ENCODE assay signal across 7 cellular contexts in genomic region chr2:74497777-74498499, GRCh38. TPM values are rescaled to one million over a fixed set of nuclear protein-coding genes. Genes with fewer than 3 reads are reported as not detected.
A peak's percentile ranks its signal among the peaks of the same experiment; 100 is the strongest.
DNase-seq lines count a peak whose midpoint lies in the region; ATAC-seq, FAIRE-seq and TF ChIP-seq lines count a peak whose summit lies in the region.

No MANE protein-coding gene starts in this region.

- intact Hi-C loops in uterus (cut with DNase I; ENCODE audit: low total_unique reads) = no loop called here

- H3K27ac ChIP-seq in uterus = no peak overlapping the region

- H3K9me3 Mint-ChIP-seq in WTC11 (no peaks in the 10 kb centered on the region), glutamatergic neuron (ENCODE audit: unreplicated experiment) (peaks cover 9% of the 10 kb centered on the region), progenitor cell of endocrine pancreas (ENCODE audit: low read depth) (no peaks in the 10 kb centered on the region)

- FAIRE-seq in GM19239 (lab: Jason Lieb, UNC) = peak; percentile 55

- H3K4me1 Mint-ChIP-seq in WTC11 (peaks cover 43% of the 10 kb centered on the region), glutamatergic neuron (ENCODE audit: low read depth, unreplicated experiment) (peaks cover 15% of the 10 kb centered on the region), progenitor cell of endocrine pancreas (ENCODE audit: low read depth) (peaks cover 26% of the 10 kb centered on the region)

- no peaks in the 10 kb centered on the region for H3K36me3 ChIP-seq in uterus

- H3K36me3 Mint-ChIP-seq in WTC11 (peaks cover 12% of the 10 kb centered on the region), glutamatergic neuron (ENCODE audit: unreplicated experiment) (peaks cover 8% of the 10 kb centered on the region), progenitor cell of endocrine pancreas (ENCODE audit: insufficient read depth) (peaks cover 10% of the 10 kb centered on the region)

- no peaks in the 10 kb centered on the region for H3K9me3 ChIP-seq in uterus

- peaks cover 88% of the 10 kb centered on the region for H3K27me3 Mint-ChIP-seq in WTC11 (ENCODE audit: low read depth)
- peaks cover 24% of the 10 kb centered on the region for H3K27me3 Mint-ChIP-seq in glutamatergic neuron (ENCODE audit: unreplicated experiment)
- peaks cover 29% of the 10 kb centered on the region for H3K27me3 Mint-ChIP-seq in progenitor cell of endocrine pancreas

- peaks cover 0 to 15% of the 10 kb centered on the region in 2 donors for H3K4me1 ChIP-seq in uterus

- peaks cover 4 to 28% of the 10 kb centered on the region in 2 donors for H3K27me3 ChIP-seq in uterus

- POLR2A ChIA-PET in WTC11 (lab: Charles Lee) = interaction anchor here (1.0 to 1.5 kb wide), 2 partner anchors 15 to 18 kb away, joined by 3 to 4 read pairs; partner anchors contain the start of genes CCDC142 and TTC31

- TF ChIP-seq CTCF in WTC11 (IDR thresholded peaks at IDR 0.05) (no peak), glutamatergic neuron (IDR thresholded peaks at IDR 0.05; ENCODE audit: partially characterized antibody, unreplicated experiment) (no peak), progenitor cell of endocrine pancreas (IDR thresholded peaks at IDR 0.05; ENCODE audit: unreplicated experiment) (no peak), uterus (IDR thresholded peaks at IDR 0.05) (no peak)

- peak overlapping the region in 1 of 2 donors; percentile 9 for H3K4me3 ChIP-seq in uterus

- DNase-seq in GM19239 (ENCODE audit: insufficient read length, low spot score) (no peak), WTC11 (ENCODE audit: low spot score) (peak; percentile 71), glutamatergic neuron (peak; percentile 32), progenitor cell of endocrine pancreas (ENCODE audit: low spot score, unreplicated experiment) (no peak), GOT3 (lab: John Stamatoyannopoulos, UW) (no peak), uterus (no peak)

- no peak for TF ChIP-seq POLR2A in uterus (IDR thresholded peaks at IDR 0.05)

- ATAC-seq in WTC11 (peak; percentile 13), GM21619 (IDR thresholded peaks at IDR 0.05; ENCODE audit: unreplicated experiment) (no peak)

- H3K27ac Mint-ChIP-seq in WTC11 (no peak overlapping the region), glutamatergic neuron (ENCODE audit: unreplicated experiment) (no peak overlapping the region), progenitor cell of endocrine pancreas (peak overlapping the region; percentile 93)

- CTCF ChIA-PET in WTC11 (lab: Charles Lee) = interaction anchor here (0.8 to 4.1 kb wide), 6 partner anchors 8 to 149 kb away, joined by 3 to 18 read pairs (median 3); partner anchors contain the start of genes CCDC142, TTC31 and WBP1

- peak overlapping the region; percentile 79 for H3K4me3 Mint-ChIP-seq in WTC11
- H3K4me3 Mint-ChIP-seq in glutamatergic neuron (ENCODE audit: unreplicated experiment) = peak overlapping the region; percentile 86
- H3K4me3 Mint-ChIP-seq in progenitor cell of endocrine pancreas (ENCODE audit: low read depth) = peak overlapping the region; percentile 89

TF ChIP-seq in WTC11, 78 proteins besides CTCF, POLR2A, EP300 and RAD21 (continues in another document):
- TF ChIP-seq ZNF671 (CRISPR knock-in tag; IDR thresholded peaks at IDR 0.05) (no peak; the same call in 1 of the 2 replicates), MYBL2 (CRISPR knock-in tag; IDR thresholded peaks at IDR 0.05) (peak; percentile 64; the same call in 1 of the 2 replicates), ZBTB21 (CRISPR knock-in tag; IDR thresholded peaks at IDR 0.05; ENCODE audit: borderline replicate concordance) (peak; percentile 78; the same call in 1 of the 2 replicates), ZBTB43 (CRISPR knock-in tag; IDR thresholded peaks at IDR 0.05) (0 out of 2 replicates have a peak, but pooled peaks have one; percentile 80), SMAD3 (CRISPR knock-in tag; IDR thresholded peaks at IDR 0.05; ENCODE audit: borderline replicate concordance) (peak; percentile 43; the same call in 1 of the 2 replicates), IRF1 (CRISPR knock-in tag; IDR thresholded peaks at IDR 0.05) (0 out of 2 replicates have a peak, but pooled peaks have one; percentile 56), NFATC4 (CRISPR knock-in tag; IDR thresholded peaks at IDR 0.05) (no peak), NR2C2 (CRISPR knock-in tag; IDR thresholded peaks at IDR 0.05) (no peak)
- TF ChIP-seq, protein P1, sequence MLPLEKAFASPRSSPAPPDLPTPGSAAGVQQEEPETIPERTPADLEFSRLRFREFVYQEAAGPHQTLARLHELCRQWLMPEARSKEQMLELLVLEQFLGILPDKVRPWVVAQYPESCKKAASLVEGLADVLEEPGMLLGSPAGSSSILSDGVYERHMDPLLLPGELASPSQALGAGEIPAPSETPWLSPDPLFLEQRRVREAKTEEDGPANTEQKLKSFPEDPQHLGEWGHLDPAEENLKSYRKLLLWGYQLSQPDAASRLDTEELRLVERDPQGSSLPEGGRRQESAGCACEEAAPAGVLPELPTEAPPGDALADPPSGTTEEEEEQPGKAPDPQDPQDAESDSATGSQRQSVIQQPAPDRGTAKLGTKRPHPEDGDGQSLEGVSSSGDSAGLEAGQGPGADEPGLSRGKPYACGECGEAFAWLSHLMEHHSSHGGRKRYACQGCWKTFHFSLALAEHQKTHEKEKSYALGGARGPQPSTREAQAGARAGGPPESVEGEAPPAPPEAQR (CRISPR knock-in tag; IDR thresholded peaks at IDR 0.05) = no peak
- TF ChIP-seq, protein P2, sequence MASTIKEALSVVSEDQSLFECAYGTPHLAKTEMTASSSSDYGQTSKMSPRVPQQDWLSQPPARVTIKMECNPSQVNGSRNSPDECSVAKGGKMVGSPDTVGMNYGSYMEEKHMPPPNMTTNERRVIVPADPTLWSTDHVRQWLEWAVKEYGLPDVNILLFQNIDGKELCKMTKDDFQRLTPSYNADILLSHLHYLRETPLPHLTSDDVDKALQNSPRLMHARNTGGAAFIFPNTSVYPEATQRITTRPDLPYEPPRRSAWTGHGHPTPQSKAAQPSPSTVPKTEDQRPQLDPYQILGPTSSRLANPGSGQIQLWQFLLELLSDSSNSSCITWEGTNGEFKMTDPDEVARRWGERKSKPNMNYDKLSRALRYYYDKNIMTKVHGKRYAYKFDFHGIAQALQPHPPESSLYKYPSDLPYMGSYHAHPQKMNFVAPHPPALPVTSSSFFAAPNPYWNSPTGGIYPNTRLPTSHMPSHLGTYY (CRISPR knock-in tag; IDR thresholded peaks at IDR 0.05) = no peak
- TF ChIP-seq, protein P3, sequence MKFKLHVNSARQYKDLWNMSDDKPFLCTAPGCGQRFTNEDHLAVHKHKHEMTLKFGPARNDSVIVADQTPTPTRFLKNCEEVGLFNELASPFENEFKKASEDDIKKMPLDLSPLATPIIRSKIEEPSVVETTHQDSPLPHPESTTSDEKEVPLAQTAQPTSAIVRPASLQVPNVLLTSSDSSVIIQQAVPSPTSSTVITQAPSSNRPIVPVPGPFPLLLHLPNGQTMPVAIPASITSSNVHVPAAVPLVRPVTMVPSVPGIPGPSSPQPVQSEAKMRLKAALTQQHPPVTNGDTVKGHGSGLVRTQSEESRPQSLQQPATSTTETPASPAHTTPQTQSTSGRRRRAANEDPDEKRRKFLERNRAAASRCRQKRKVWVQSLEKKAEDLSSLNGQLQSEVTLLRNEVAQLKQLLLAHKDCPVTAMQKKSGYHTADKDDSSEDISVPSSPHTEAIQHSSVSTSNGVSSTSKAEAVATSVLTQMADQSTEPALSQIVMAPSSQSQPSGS (CRISPR knock-in tag; IDR thresholded peaks at IDR 0.05; ENCODE audit: borderline replicate concordance, low read depth) = no peak

RNA-seq across cellular contexts. Expression of gene LBX2, which starts 1.5 kb away (rescaled TPM):
- total RNA-seq in WTC11 (2021) (1.0 to 1.8 TPM (median 1.8 TPM) in 3 replicates), glutamatergic neuron (ENCODE audit: unreplicated experiment) (0.96 TPM), progenitor cell of endocrine pancreas (7.3 and 9.3 TPM in 2 replicates), uterus (1 to 10 TPM in 1 of 4 donors, not detected in 3; 2.9 TPM)

RNA-seq across cellular contexts. Expression of gene PCGF1, which starts 9.6 kb away (rescaled TPM):
- total RNA-seq in WTC11 (2021) (13.7 to 15.7 TPM (median 15.4 TPM) in 3 replicates), glutamatergic neuron (ENCODE audit: unreplicated experiment) (32.3 TPM), progenitor cell of endocrine pancreas (23.3 and 24.4 TPM in 2 replicates), uterus (10 to 100 TPM in 2 of 4 donors, 1 to 10 TPM in 2; 2.9 to 11.3 (median 9.7) TPM)

RNA-seq across cellular contexts. Expression of gene TTC31, which starts 15.1 kb away (rescaled TPM):
- total RNA-seq in WTC11 (2021) (32.6 to 38.3 TPM (median 36.2 TPM) in 3 replicates), glutamatergic neuron (ENCODE audit: unreplicated experiment) (23.8 TPM), progenitor cell of endocrine pancreas (32.2 and 34.8 TPM in 2 replicates), uterus (10 to 100 TPM in 3 of 4 donors, 1 to 10 TPM in 1; 8.5 to 29.2 (median 17.5) TPM)

RNA-seq across cellular contexts. Expression of gene CCDC142, which starts 15.1 kb away (rescaled TPM):
- total RNA-seq in WTC11 (2021) (10.0 to 14.0 TPM (median 10.4 TPM) in 3 replicates), glutamatergic neuron (ENCODE audit: unreplicated experiment) (28.0 TPM), progenitor cell of endocrine pancreas (39.9 and 42.0 TPM in 2 replicates), uterus (10 to 100 TPM; 10.9 to 42.8 (median 35.7) TPM)

RNA-seq across cellular contexts. Expression of gene TLX2, which starts 16.3 kb away (rescaled TPM):
- total RNA-seq in WTC11 (2021) = 0.18 to 0.39 TPM (median 0.26 TPM) in 3 replicates
- total RNA-seq in glutamatergic neuron (ENCODE audit: unreplicated experiment) = 21.2 TPM
- 0.33 TPM in 1 of 2 replicates, not detected in the other for total RNA-seq in progenitor cell of endocrine pancreas
- total RNA-seq in uterus = under 1 TPM in 1 of 4 donors, not detected in 3; 0.55 TPM

Comparison
In these comparisons a context has a peak if more than half of its experiments do, and no peak if none do; other contexts are left out.
1. DNase-seq: peak in WTC11 (single experiment) and glutamatergic neuron (single experiment); none in GM19239 (single experiment), progenitor cell of endocrine pancreas (single experiment), GOT3 (single experiment) and uterus (0 of 2).
2. Peak in every context shown above with its lines, with median percentiles within 50 percentile points of each other: H3K4me3 Mint-ChIP-seq.